ENCODE assay signal across 1 cellular context in genomic region chr3:142976621-142977398, GRCh38.
TF ChIP-seq lines count a peak whose summit lies in the region.

No MANE protein-coding gene starts in this region.

TF ChIP-seq in A549, 52 proteins besides CTCF, POLR2A, EP300 and RAD21 (continued from another document):
- TF ChIP-seq, protein P1, sequence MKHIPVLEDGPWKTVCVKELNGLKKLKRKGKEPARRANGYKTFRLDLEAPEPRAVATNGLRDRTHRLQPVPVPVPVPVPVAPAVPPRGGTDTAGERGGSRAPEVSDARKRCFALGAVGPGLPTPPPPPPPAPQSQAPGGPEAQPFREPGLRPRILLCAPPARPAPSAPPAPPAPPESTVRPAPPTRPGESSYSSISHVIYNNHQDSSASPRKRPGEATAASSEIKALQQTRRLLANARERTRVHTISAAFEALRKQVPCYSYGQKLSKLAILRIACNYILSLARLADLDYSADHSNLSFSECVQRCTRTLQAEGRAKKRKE (CRISPR knock-in tag; IDR thresholded peaks at IDR 0.05; ENCODE audit: low read depth): no peak
- TF ChIP-seq MAFK (IDR thresholded peaks at IDR 0.05; ENCODE audit: partially characterized antibody): peak; percentile 85
- TF ChIP-seq FOSB (CRISPR knock-in tag; IDR thresholded peaks at IDR 0.05): no peak
- TF ChIP-seq TP53 (CRISPR knock-in tag; IDR thresholded peaks at IDR 0.05): no peak
- no peak for TF ChIP-seq ZFP36 (IDR thresholded peaks at IDR 0.05; ENCODE audit: borderline replicate concordance, partially characterized antibody)
- peak; percentile 83; the same call in 1 of the 2 replicates for TF ChIP-seq ESRRA (IDR thresholded peaks at IDR 0.05; ENCODE audit: borderline replicate concordance, low read length)
- TF ChIP-seq, protein P2, sequence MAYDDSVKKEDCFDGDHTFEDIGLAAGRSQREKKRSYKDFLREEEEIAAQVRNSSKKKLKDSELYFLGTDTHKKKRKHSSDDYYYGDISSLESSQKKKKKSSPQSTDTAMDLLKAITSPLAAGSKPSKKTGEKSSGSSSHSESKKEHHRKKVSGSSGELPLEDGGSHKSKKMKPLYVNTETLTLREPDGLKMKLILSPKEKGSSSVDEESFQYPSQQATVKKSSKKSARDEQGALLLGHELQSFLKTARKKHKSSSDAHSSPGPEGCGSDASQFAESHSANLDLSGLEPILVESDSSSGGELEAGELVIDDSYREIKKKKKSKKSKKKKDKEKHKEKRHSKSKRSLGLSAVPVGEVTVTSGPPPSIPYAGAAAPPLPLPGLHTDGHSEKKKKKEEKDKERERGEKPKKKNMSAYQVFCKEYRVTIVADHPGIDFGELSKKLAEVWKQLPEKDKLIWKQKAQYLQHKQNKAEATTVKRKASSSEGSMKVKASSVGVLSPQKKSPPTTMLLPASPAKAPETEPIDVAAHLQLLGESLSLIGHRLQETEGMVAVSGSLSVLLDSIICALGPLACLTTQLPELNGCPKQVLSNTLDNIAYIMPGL (CRISPR knock-in tag; IDR thresholded peaks at IDR 0.05; ENCODE audit: borderline replicate concordance): no peak
- no peak for TF ChIP-seq REST (IDR thresholded peaks at IDR 0.05)
- TF ChIP-seq ZSCAN20 (CRISPR knock-in tag; IDR thresholded peaks at IDR 0.05): no peak
- TF ChIP-seq HEYL (CRISPR knock-in tag; IDR thresholded peaks at IDR 0.05): no peak
- no peak for TF ChIP-seq NPAS2 (CRISPR knock-in tag; IDR thresholded peaks at IDR 0.05; ENCODE audit: borderline replicate concordance)
- TF ChIP-seq EHMT2 (IDR thresholded peaks at IDR 0.05; ENCODE audit: low read depth): no peak
- TF ChIP-seq SREBF2 (IDR thresholded peaks at IDR 0.05): no peak
- TF ChIP-seq RFX5 (IDR thresholded peaks at IDR 0.05): no peak
- no peak for TF ChIP-seq ELK1 (IDR thresholded peaks at IDR 0.05; ENCODE audit: low read depth, low read length)
- TF ChIP-seq FOSL2 (IDR thresholded peaks at IDR 0.05): peak; percentile 78
- TF ChIP-seq FOSL2 (CRISPR knock-in tag; IDR thresholded peaks at IDR 0.05): peak; percentile 94
- no peak for TF ChIP-seq RNF2 (IDR thresholded peaks at IDR 0.05; ENCODE audit: borderline replicate concordance, low read depth)
- TF ChIP-seq MYC (IDR thresholded peaks at IDR 0.05; ENCODE audit: borderline replicate concordance, low read length): no peak
- no peak for TF ChIP-seq TFCP2L1 (CRISPR knock-in tag; IDR thresholded peaks at IDR 0.05)
